In the genomic region with DNA sequence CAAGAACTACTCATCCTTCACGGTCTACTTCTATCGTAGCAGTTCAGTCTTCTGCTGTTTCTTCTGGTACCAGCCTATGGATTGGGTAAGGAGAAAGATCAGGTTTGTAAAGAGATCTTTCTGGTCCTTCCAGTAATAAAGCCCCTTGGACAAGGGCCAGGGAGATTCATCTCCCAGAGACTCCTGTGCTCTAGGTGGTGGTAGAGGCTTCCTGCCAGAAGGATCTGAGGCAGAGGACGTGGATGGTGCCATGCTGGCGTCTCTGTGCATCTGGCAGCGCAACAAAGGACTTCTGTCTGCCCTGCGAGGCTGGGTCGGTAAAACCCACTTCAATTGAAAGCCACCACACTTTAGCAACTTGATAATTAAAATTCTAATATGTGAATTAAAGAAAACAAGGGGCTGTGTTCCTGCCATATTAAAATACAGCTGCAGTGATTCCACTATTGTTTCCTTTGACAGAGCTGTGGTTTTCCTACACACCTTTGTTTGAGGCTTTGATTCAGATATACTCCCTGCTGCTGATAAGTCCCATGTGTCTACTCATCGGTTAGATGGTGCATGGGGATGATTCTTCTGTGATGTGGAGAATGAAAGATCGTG, we compare ENCODE assay signal across 15 cellular contexts.
DNase-seq lines count a peak whose midpoint lies in the region; ATAC-seq and TF ChIP-seq lines count a peak whose summit lies in the region.
"Had no signal": no experiment of that assay in that cellular context is flagged by ENCODE, and none has a peak within 500 bp of the region (broad histone marks: within the 10 kb centered on the region; RNA-seq: fewer than 3 reads in every experiment).

No MANE protein-coding gene starts in this region.

- no peaks in the 10 kb centered on the region for H3K9me3 ChIP-seq in BE2C
- H3K9me3 ChIP-seq: left ventricle myocardium inferior had no signal

- TF ChIP-seq CTCF in BE2C (IDR thresholded peaks at IDR 0.05; ENCODE audit: low read depth, low read length) (0 out of 2 replicates have a peak, but pooled peaks have one; percentile 11), VCaP (conservative IDR thresholded peaks at IDR 0.05) (peak; percentile 70)

- peak overlapping the region; percentile 76 for H3K27ac ChIP-seq in VCaP
- H3K27ac ChIP-seq: left ventricle myocardium inferior had no signal

- no peak for ATAC-seq in GM21529 (IDR thresholded peaks at IDR 0.05; ENCODE audit: unreplicated experiment)
- ATAC-seq in HG02588 (IDR thresholded peaks at IDR 0.05; ENCODE audit: unreplicated experiment) = no peak
- ATAC-seq in GM18520 (IDR thresholded peaks at IDR 0.05; ENCODE audit: unreplicated experiment) = no peak
- ATAC-seq in GM18505 (IDR thresholded peaks at IDR 0.05; ENCODE audit: unreplicated experiment) = no peak

- no peaks in the 10 kb centered on the region for H3K36me3 ChIP-seq in BE2C
- H3K36me3 ChIP-seq: left ventricle myocardium inferior had no signal

- no peak overlapping the region for H3K4me3 ChIP-seq in BE2C (ENCODE audit: low read depth, low read length)
- H3K4me3 ChIP-seq: coronary artery, left ventricle myocardium inferior had no signal

- no peak for TF ChIP-seq POLR2A in GM18505 (IDR thresholded peaks at IDR 0.05; ENCODE audit: borderline replicate concordance, extremely low read depth, insufficient read depth, insufficient read length)

- H3K27me3 ChIP-seq in BE2C = no peaks in the 10 kb centered on the region

- H3K4me1 ChIP-seq in BE2C = no peaks in the 10 kb centered on the region

- DNase-seq in BE2C (peak; percentile 20), HT-29 (ENCODE audit: low spot score) (peak; percentile 89), medulla oblongata (ENCODE audit: extremely low spot score) (peak; percentile 9)
- DNase-seq: activated CD4-positive, alpha-beta T cell treated with anti-CD3 and anti-CD28 coated beads, Interleukin-2, amount 50 U/mL, for 1 hour; activated naive CD4-positive, alpha-beta T cell treated with Interleukin-2 at 50 U/mL for 16 hours; aorta; HCEC 1CT; left ventricle myocardium inferior; NCI-H1694 had no signal

Comparison
In these comparisons a context has a peak if more than half of its experiments do, and no peak if none do; other contexts are left out.
1. DNase-seq: peak in every context shown above with its lines; median percentile 89 in HT-29; 20 in BE2C; 9 in medulla oblongata.